7 cellular contexts compared by ENCODE assay signal in genomic region chr22:21652547-21653545, GRCh38. TPM values are rescaled to one million over a fixed set of nuclear protein-coding genes. Genes with fewer than 3 reads are reported as not detected.
DNase-seq lines count a peak whose midpoint lies in the region; ATAC-seq and TF ChIP-seq lines count a peak whose summit lies in the region.

No MANE protein-coding gene starts in this region.

- H3K9me3 ChIP-seq in Peyer's patch: no peaks in the 10 kb centered on the region

- H3K36me3 ChIP-seq in Peyer's patch: peaks cover 0 to 8% (median 0%) of the 10 kb centered on the region in 3 donors

- H3K27me3 Mint-ChIP-seq in stimulated activated memory B cell treated with anti-CD40 and anti-IgM and Interleukin-4, amounts not matched to agents 10 μg/mL and 1 μg/mL and 100 μg/mL, for 72 hours: no peaks in the 10 kb centered on the region

- peak overlapping the region in 1 of 4 donors; percentile 59 for H3K27ac ChIP-seq in Peyer's patch

- TF ChIP-seq POLR2A in Peyer's patch (IDR thresholded peaks at IDR 0.05): no peak

- H3K4me3 Mint-ChIP-seq in stimulated activated memory B cell treated with anti-CD40 and anti-IgM and Interleukin-4, amounts not matched to agents 10 μg/mL and 1 μg/mL and 100 μg/mL, for 72 hours: peak overlapping the region; percentile 92

- no peak for DNase-seq in Peyer's patch
- peak; percentile 30 for DNase-seq in germinal center (ENCODE audit: low spot score)
- no peak for DNase-seq in cerebellum (ENCODE audit: low spot score)
- no peak for DNase-seq in activated gamma-delta T cell (lab: John Stamatoyannopoulos, UW)
- DNase-seq in anterior cingulate cortex (lab: John Stamatoyannopoulos, UW): no peak

- H3K9me3 Mint-ChIP-seq in stimulated activated memory B cell treated with anti-CD40 and anti-IgM and Interleukin-4, amounts not matched to agents 10 μg/mL and 1 μg/mL and 100 μg/mL, for 72 hours: no peaks in the 10 kb centered on the region

- peak overlapping the region; percentile 40 to 65 (median 59) for H3K4me3 ChIP-seq in Peyer's patch

- TF ChIP-seq CTCF in Peyer's patch (IDR thresholded peaks at IDR 0.05): no peak

- H3K36me3 Mint-ChIP-seq in stimulated activated memory B cell treated with anti-CD40 and anti-IgM and Interleukin-4, amounts not matched to agents 10 μg/mL and 1 μg/mL and 100 μg/mL, for 72 hours: peaks cover 10% of the 10 kb centered on the region

- H3K27me3 ChIP-seq in Peyer's patch: no peaks in the 10 kb centered on the region

- peak overlapping the region; percentile 82 for H3K27ac Mint-ChIP-seq in stimulated activated memory B cell treated with anti-CD40 and anti-IgM and Interleukin-4, amounts not matched to agents 10 μg/mL and 1 μg/mL and 100 μg/mL, for 72 hours

- H3K4me1 ChIP-seq in Peyer's patch: peaks cover 4 to 25% (median 9%) of the 10 kb centered on the region in 4 donors

- peak; percentile 3 for ATAC-seq in GM21737 (IDR thresholded peaks at IDR 0.05; ENCODE audit: unreplicated experiment)
- ATAC-seq in stimulated activated memory B cell treated with anti-CD40 and anti-IgM and Interleukin-4, amounts not matched to agents 10 μg/mL and 1 μg/mL and 100 μg/mL, for 72 hours: no peak

- peaks cover 39% of the 10 kb centered on the region for H3K4me1 Mint-ChIP-seq in stimulated activated memory B cell treated with anti-CD40 and anti-IgM and Interleukin-4, amounts not matched to agents 10 μg/mL and 1 μg/mL and 100 μg/mL, for 72 hours

RNA-seq across cellular contexts. Expression of gene SDF2L1, which starts 10.7 kb away (rescaled TPM):
- total RNA-seq in Peyer's patch (10 to 100 TPM; 14.9 to 49.2 (median 30.0) TPM), cerebellum (5.0 TPM)

RNA-seq across cellular contexts. Expression of gene PPIL2, which starts 13.0 kb away (rescaled TPM):
- total RNA-seq in Peyer's patch (100 to 1,000 TPM in 1 of 4 donors, 10 to 100 TPM in 3; 55.0 to 131 (median 92.4) TPM), cerebellum (32.3 TPM)

RNA-seq across cellular contexts. Expression of gene CCDC116, which starts 20.3 kb away (rescaled TPM):
- total RNA-seq in Peyer's patch (1 to 10 TPM in 1 of 4 donors, under 1 TPM in 1, not detected in 2; 0.80 to 2.6 TPM), cerebellum (0.45 TPM)

RNA-seq across cellular contexts. Expression of gene YDJC, which starts 23.0 kb away (rescaled TPM):
- total RNA-seq in Peyer's patch (10 to 100 TPM; 36.3 to 54.2 (median 38.8) TPM), cerebellum (4.2 TPM)
